In the genomic region with DNA sequence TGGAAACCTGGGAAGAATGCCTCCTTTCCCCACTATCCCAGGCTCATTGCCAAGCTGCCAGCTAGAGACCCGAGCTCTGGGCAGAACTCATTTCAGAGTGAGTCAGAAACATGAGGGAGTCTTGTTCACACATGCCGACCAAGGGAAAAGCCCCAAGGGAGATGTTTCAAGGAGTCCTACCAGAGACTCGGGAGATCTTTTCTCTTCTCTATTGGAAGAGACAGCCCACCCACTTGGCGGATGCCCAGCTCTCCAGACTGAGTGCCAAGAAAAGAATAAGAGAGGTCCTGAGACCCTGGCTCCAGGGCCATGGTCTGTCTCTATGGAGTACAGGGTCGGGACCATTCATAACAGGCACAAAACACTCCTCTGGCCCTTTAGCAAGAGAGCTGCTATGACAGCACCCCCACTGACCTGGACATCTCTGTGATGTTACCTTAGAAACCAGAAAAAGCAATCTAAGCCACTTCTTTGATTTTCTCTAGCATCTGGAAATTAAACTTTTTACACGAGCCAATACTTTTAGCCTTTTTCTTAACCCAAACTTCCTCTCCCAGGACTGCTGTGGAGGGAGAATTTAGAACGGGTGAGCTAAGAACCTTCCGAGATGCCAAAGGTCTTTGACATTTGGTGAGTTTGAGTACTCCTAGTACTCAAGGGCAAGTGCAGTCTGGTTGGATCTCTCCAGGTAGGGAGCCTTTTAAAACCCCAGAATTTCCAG, we compare ENCODE assay signal across 9 cellular contexts. TPM values are rescaled to one million over a fixed set of nuclear protein-coding genes. Genes with fewer than 3 reads are reported as not detected.
DNase-seq lines count a peak whose midpoint lies in the region; ATAC-seq and TF ChIP-seq lines count a peak whose summit lies in the region.
"Had no signal": no experiment of that assay in that cellular context is flagged by ENCODE, and none has a peak within 500 bp of the region (broad histone marks: within the 10 kb centered on the region; RNA-seq: fewer than 3 reads in every experiment).

No MANE protein-coding gene starts in this region.

- no peaks in the 10 kb centered on the region for H3K27me3 ChIP-seq in esophagus (ENCODE audit: control insufficient read depth in 1 of 2, insufficient read depth in 2 of 2, low read length in 2 of 2)

- peak overlapping the region; percentile 39 to 52 for H3K27ac ChIP-seq in esophagus (ENCODE audit: low read depth in 2 of 2, low read length in 1 of 2)

- DNase-seq in AG09309 (ENCODE audit: low read depth) (peak; percentile 74), NCI-H1694 treated with DMSO at 0.1 percent for 48 hours (lab: John Stamatoyannopoulos, UW) (peak; percentile 4), omental fat pad (ENCODE audit: low spot score) (no peak), NCI-H2196 treated with DMSO at 0.1 percent for 48 hours (lab: John Stamatoyannopoulos, UW; ENCODE audit: unreplicated experiment) (no peak)
- no peak for DNase-seq in activated CD4-positive, alpha-beta T cell treated with anti-CD3 and anti-CD28 coated beads, Interleukin-2, amount 50 U/mL, for 4 hours
- DNase-seq: DMS153 had no signal

- no peaks in the 10 kb centered on the region for H3K36me3 ChIP-seq in esophagus (ENCODE audit: control insufficient read depth in 2 of 2, insufficient read depth in 2 of 2, low read length in 1 of 2)

- H3K4me1 ChIP-seq in esophagus (ENCODE audit: control insufficient read depth in 2 of 2, insufficient read depth in 2 of 2, low read length in 1 of 2), result peaks cover 0 to 21% of the 10 kb centered on the region in 2 donors

- WGBS in esophagus, 2 donors, result 32 to 50% methylated on average over 8 of the region's 8 CpGs

- TF ChIP-seq CTCF in AG09309 (IDR thresholded peaks at IDR 0.05; ENCODE audit: control insufficient read depth, insufficient read depth, low read depth, low read length, missing control alignments), result no peak
- TF ChIP-seq CTCF in omental fat pad (IDR thresholded peaks at IDR 0.05), result no peak

- H3K9me3 ChIP-seq in esophagus (ENCODE audit: control insufficient read depth in 2 of 2, insufficient read depth in 1 of 2, low read depth in 1 of 2, low read length in 1 of 2), result no peaks in the 10 kb centered on the region

- peak; percentile 90 for ATAC-seq in omental fat pad (ENCODE audit: low FRiP score)
- ATAC-seq in GM18519 (IDR thresholded peaks at IDR 0.05; ENCODE audit: low FRiP score, unreplicated experiment), result no peak
- ATAC-seq in HG03571 (IDR thresholded peaks at IDR 0.05; ENCODE audit: unreplicated experiment), result no peak

- H3K4me3 ChIP-seq in AG09309 (ENCODE audit: control insufficient read depth, low read depth, low read length) (no peak overlapping the region), esophagus (ENCODE audit: low read depth in 1 of 2, low read length in 2 of 2) (no peak overlapping the region)

RNA-seq across cellular contexts. Expression of gene IGFBP5, which starts 18.5 kb away (rescaled TPM):
- 10 to 100 TPM; 29.4 to 46.5 TPM for polyA plus RNA-seq in esophagus
- total RNA-seq in omental fat pad, result 1,000 to 10,000 TPM in 1 of 4 donors, 100 to 1,000 TPM in 3; 284 to 2,528 (median 672) TPM

Comparison
In these comparisons a context has a peak if more than half of its experiments do, and no peak if none do; other contexts are left out.
1. DNase-seq: peak in AG09309 (single experiment) and NCI-H1694 treated with DMSO at 0.1 percent for 48 hours (single experiment); none in omental fat pad (single experiment), activated CD4-positive, alpha-beta T cell treated with anti-CD3 and anti-CD28 coated beads, Interleukin-2, amount 50 U/mL, for 4 hours (0 of 2) and NCI-H2196 treated with DMSO at 0.1 percent for 48 hours (single experiment).